10 cellular contexts compared by ENCODE assay signal in genomic region chr4:82376109-82376508, GRCh38. TPM values are rescaled to one million over a fixed set of nuclear protein-coding genes. Genes with fewer than 3 reads are reported as not detected.
A peak's percentile ranks its signal among the peaks of the same experiment; 100 is the strongest.
DNase-seq lines count a peak whose midpoint lies in the region; TF ChIP-seq lines count a peak whose summit lies in the region.
"Had no signal": no experiment of that assay in that cellular context is flagged by ENCODE, and none has a peak within 500 bp of the region (broad histone marks: within the 10 kb centered on the region; RNA-seq: fewer than 3 reads in every experiment).

No MANE protein-coding gene starts in this region.

- peaks cover 31% of the 10 kb centered on the region for H3K36me3 Mint-ChIP-seq in MCF 10A (ENCODE audit: insufficient read depth, unreplicated experiment)
- peaks cover 3% of the 10 kb centered on the region for H3K36me3 Mint-ChIP-seq in glutamatergic neuron (ENCODE audit: unreplicated experiment)

- in situ Hi-C loops in ACHN (cut with HindIII; ENCODE audit: low pct_ligation_motif_present, low pct_unique_long_range_greater_than_20kb, low sequenced_read_pairs), result no loop called here

- H3K27me3 Mint-ChIP-seq in MCF 10A (ENCODE audit: insufficient read depth, unreplicated experiment) (no peaks in the 10 kb centered on the region), glutamatergic neuron (ENCODE audit: unreplicated experiment) (peaks cover 13% of the 10 kb centered on the region)

- H2AFZ ChIP-seq in SU-DHL-6 (ENCODE audit: low read depth, low read length, severe bottlenecking), result no peak overlapping the region

- H3K4me1 Mint-ChIP-seq in MCF 10A (ENCODE audit: insufficient read depth, unreplicated experiment), result peaks cover 27% of the 10 kb centered on the region
- peaks cover 11% of the 10 kb centered on the region for H3K4me1 Mint-ChIP-seq in glutamatergic neuron (ENCODE audit: low read depth, unreplicated experiment)

- H3K9ac ChIP-seq in SU-DHL-6 (ENCODE audit: low read length) (no peak overlapping the region), stomach smooth muscle (ENCODE audit: low read length in 2 of 2) (no peak overlapping the region)

- H3F3A ChIP-seq in SU-DHL-6 (ENCODE audit: insufficient read depth), result no peaks in the 10 kb centered on the region

- H3K4me3 Mint-ChIP-seq in MCF 10A (ENCODE audit: unreplicated experiment) (peak overlapping the region; percentile 100), glutamatergic neuron (ENCODE audit: unreplicated experiment) (peak overlapping the region; percentile 100)

- peak overlapping the region; percentile 94 for H3K4me2 ChIP-seq in SU-DHL-6 (ENCODE audit: low read depth, low read length, poor library complexity, severe bottlenecking)

- TF ChIP-seq POLR2A in breast epithelium (IDR thresholded peaks at IDR 0.05), result no peak

- BruUV-seq in MCF 10A (replicated peaks; lab: Mats Ljungman, UMichigan), result no TSS peak

- no peaks in the 10 kb centered on the region for H3K9me3 ChIP-seq in breast epithelium
- H3K9me3 ChIP-seq in SU-DHL-6 (ENCODE audit: insufficient read depth, low read length), result no peaks in the 10 kb centered on the region
- H3K9me3 ChIP-seq in stomach smooth muscle (ENCODE audit: control insufficient read depth in 2 of 2, low read length in 2 of 2), result no peaks in the 10 kb centered on the region
- H3K9me3 ChIP-seq in tibial artery, result no peaks in the 10 kb centered on the region

- H3K9me3 Mint-ChIP-seq in MCF 10A (ENCODE audit: unreplicated experiment), result no peaks in the 10 kb centered on the region
- H3K9me3 Mint-ChIP-seq in glutamatergic neuron (ENCODE audit: unreplicated experiment), result peaks cover 23% of the 10 kb centered on the region

- H3K27me3 ChIP-seq in breast epithelium, result no peaks in the 10 kb centered on the region
- no peaks in the 10 kb centered on the region for H3K27me3 ChIP-seq in SU-DHL-6 (ENCODE audit: low read length)
- H3K27me3 ChIP-seq in stomach smooth muscle (ENCODE audit: control insufficient read depth in 1 of 2, insufficient read depth in 2 of 2, low read length in 2 of 2), result no peaks in the 10 kb centered on the region
- no peaks in the 10 kb centered on the region for H3K27me3 ChIP-seq in tibial artery

- H3K4me3 ChIP-seq in breast epithelium (no peak overlapping the region), SU-DHL-6 (ENCODE audit: insufficient read depth, low read length, poor library complexity, severe bottlenecking) (no peak overlapping the region), stomach smooth muscle (ENCODE audit: low read length in 2 of 2) (peak overlapping the region; percentile 22 to 96), tibial artery (no peak overlapping the region)

- H3K27ac Mint-ChIP-seq in MCF 10A (ENCODE audit: low read depth, unreplicated experiment) (no peak overlapping the region), glutamatergic neuron (ENCODE audit: unreplicated experiment) (no peak overlapping the region)

- intact Hi-C loops in MCF 10A (cut with micrococcal nuclease), result loop anchor here (10.0 kb wide), 1 partner anchor 659 kb away; the partner anchor contains the start of gene COPS4
- intact Hi-C loops in breast epithelium (cut with DNase I; ENCODE audit: low total_unique reads), result no loop called here
- intact Hi-C loops in tibial artery (cut with DNase I; ENCODE audit: low total_unique reads), result no loop called here

- H3K36me3 ChIP-seq in breast epithelium (no peaks in the 10 kb centered on the region), SU-DHL-6 (ENCODE audit: low read length) (peaks cover 13% of the 10 kb centered on the region), stomach smooth muscle (ENCODE audit: control insufficient read depth in 2 of 2, insufficient read depth in 2 of 2, low read length in 2 of 2) (no peaks in the 10 kb centered on the region), tibial artery (peaks cover 0 to 4% (median 0%) of the 10 kb centered on the region in 3 donors)

- H3K4me1 ChIP-seq in breast epithelium, result no peaks in the 10 kb centered on the region
- peaks cover 6% of the 10 kb centered on the region for H3K4me1 ChIP-seq in stomach smooth muscle (ENCODE audit: control insufficient read depth, insufficient read depth, low read length)
- H3K4me1 ChIP-seq in tibial artery, result peaks cover 0 to 31% (median 8%) of the 10 kb centered on the region in 4 donors

- no peaks in the 10 kb centered on the region for H3K9me2 ChIP-seq in SU-DHL-6 (replicated peaks; ENCODE audit: insufficient read depth, low read length)

- DNase-seq in MCF 10A (ENCODE audit: unreplicated experiment) (no peak), breast epithelium (ENCODE audit: low spot score in 2 of 2) (no peak), glutamatergic neuron (no peak), ACHN (no peak), hepatic stellate cell (ENCODE audit: low spot score) (no peak), tibial artery (no peak)
- DNase-seq: effector CD8-positive, alpha-beta T cell; NCI-H82 had no signal

- H4K20me1 ChIP-seq in SU-DHL-6 (ENCODE audit: low read depth, low read length), result peaks cover 9% of the 10 kb centered on the region

- no peak for TF ChIP-seq CTCF in MCF 10A (IDR thresholded peaks at IDR 0.05; ENCODE audit: unreplicated experiment)
- no peak for TF ChIP-seq CTCF in breast epithelium (IDR thresholded peaks at IDR 0.05)
- TF ChIP-seq CTCF in SU-DHL-6 (IDR thresholded peaks at IDR 0.05; ENCODE audit: insufficient read depth, low read length, poor library complexity, severe bottlenecking), result no peak
- TF ChIP-seq CTCF in glutamatergic neuron (IDR thresholded peaks at IDR 0.05; ENCODE audit: partially characterized antibody, unreplicated experiment), result no peak
- TF ChIP-seq CTCF in tibial artery (IDR thresholded peaks at IDR 0.05), result no peak

- H3K27ac ChIP-seq in breast epithelium (no peak overlapping the region), SU-DHL-6 (ENCODE audit: low read depth, low read length) (no peak overlapping the region), stomach smooth muscle (ENCODE audit: low read length) (no peak overlapping the region), tibial artery (no peak overlapping the region)

- CTCF ChIA-PET in MCF 10A (lab: Yijun Ruan, JAX), result interaction anchor here (0.5 to 0.7 kb wide), 3 partner anchors 60 to 332 kb away, joined by 3 to 4 read pairs (median 3); no protein-coding TSS in a partner anchor

- POLR2A ChIA-PET in MCF 10A (lab: Yijun Ruan, JAX), result interaction anchor here (0.6 to 6.9 kb wide), 6 partner anchors 9 to 524 kb away, joined by 3 to 240 read pairs (median 22); partner anchors contain the start of genes HNRNPDL and THAP9

- peaks cover 33% of the 10 kb centered on the region for H3K79me2 ChIP-seq in SU-DHL-6 (ENCODE audit: insufficient read depth, low read length)

RNA-seq across cellular contexts. Expression of gene HNRNPD, which starts 2.3 kb away (rescaled TPM):
- total RNA-seq in MCF 10A (2022) (190 and 308 TPM in 2 replicates), breast epithelium (100 to 1,000 TPM in 2 of 3 donors, 10 to 100 TPM in 1; 85.1 to 130 (median 122) TPM), glutamatergic neuron (ENCODE audit: unreplicated experiment) (253 TPM)

RNA-seq across cellular contexts. Expression of gene HNRNPDL, which starts 54.2 kb away (rescaled TPM):
- total RNA-seq in MCF 10A (2022), result 159 and 222 TPM in 2 replicates
- total RNA-seq in breast epithelium, result 100 to 1,000 TPM; 116 to 253 (median 211) TPM
- total RNA-seq in glutamatergic neuron (ENCODE audit: unreplicated experiment), result 444 TPM

RNA-seq across cellular contexts. Expression of gene ENOPH1, which starts 54.3 kb away (rescaled TPM):
- 23.9 and 36.0 TPM in 2 replicates for total RNA-seq in MCF 10A (2022)
- 10 to 100 TPM; 19.2 to 30.8 (median 29.7) TPM for total RNA-seq in breast epithelium
- 26.9 TPM for total RNA-seq in glutamatergic neuron (ENCODE audit: unreplicated experiment)

Comparison
In these comparisons a context has a peak if more than half of its experiments do, and no peak if none do; other contexts are left out.
1. H3K4me3 ChIP-seq: peak in stomach smooth muscle (2 of 2); none in breast epithelium (0 of 3), SU-DHL-6 (single experiment) and tibial artery (0 of 2).